8 cellular contexts compared by ENCODE assay signal in genomic region chr5:34008721-34009120, GRCh38. TPM values are rescaled to one million over a fixed set of nuclear protein-coding genes. Genes with fewer than 3 reads are reported as not detected.
DNase-seq lines count a peak whose midpoint lies in the region; ATAC-seq and TF ChIP-seq lines count a peak whose summit lies in the region.

No MANE protein-coding gene starts in this region.

- H3K4me1 ChIP-seq in skeletal muscle tissue (ENCODE audit: control insufficient read depth in 3 of 3, insufficient read depth in 3 of 3, low read length in 3 of 3), result peaks cover 9 to 21% (median 19%) of the 10 kb centered on the region in 3 donors

- H3K4me3 ChIP-seq in fibroblast of villous mesenchyme (ENCODE audit: low read depth, low read length) (peak overlapping the region; percentile 76), skeletal muscle tissue (ENCODE audit: low read length in 3 of 3) (peak overlapping the region; percentile 92 to 98 (median 92))

- ATAC-seq in T-cell (replicated peaks in 1 of 4) (no peak), HG03432 (IDR thresholded peaks at IDR 0.05; ENCODE audit: unreplicated experiment) (no peak), GM18861 (IDR thresholded peaks at IDR 0.05; ENCODE audit: unreplicated experiment) (no peak)

- H3K27me3 Mint-ChIP-seq in T-cell, result peaks cover 0 to 3% of the 10 kb centered on the region in 2 donors

- peak overlapping the region; percentile 96 to 98 for H3K27ac Mint-ChIP-seq in T-cell

- peaks cover 22 to 31% (median 29%) of the 10 kb centered on the region in 3 donors for H3K4me1 Mint-ChIP-seq in T-cell

- peak; percentile 12 for DNase-seq in NCI-H82 (lab: John Stamatoyannopoulos, UW)
- no peak for DNase-seq in NCI-H82 treated with DMSO at 0.1 percent for 48 hours (lab: John Stamatoyannopoulos, UW; ENCODE audit: unreplicated experiment)
- no peak for DNase-seq in T-cell
- DNase-seq in fibroblast of villous mesenchyme (ENCODE audit: low read depth), result no peak
- DNase-seq in RKO (ENCODE audit: low spot score), result no peak

- CTCF ChIA-PET in T-cell (lab: Charles Lee), result interaction anchor here in 1 of 2 donors (1.0 to 1.2 kb wide), 2 partner anchors 11 to 450 kb away, joined by 3 read pairs; no protein-coding TSS in a partner anchor

- H3K36me3 ChIP-seq in skeletal muscle tissue (ENCODE audit: control insufficient read depth in 3 of 3, insufficient read depth in 3 of 3, low read length in 3 of 3), result peaks cover 4 to 8% (median 4%) of the 10 kb centered on the region in 3 donors

- peak overlapping the region; percentile 90 to 95 (median 93) for H3K4me3 Mint-ChIP-seq in T-cell

- H3K9me3 ChIP-seq in skeletal muscle tissue (ENCODE audit: control insufficient read depth in 3 of 3, low read length in 3 of 3), result no peaks in the 10 kb centered on the region

- no peaks in the 10 kb centered on the region for H3K27me3 ChIP-seq in skeletal muscle tissue (ENCODE audit: control insufficient read depth in 3 of 3, insufficient read depth in 3 of 3, low read length in 3 of 3)

- H3K9me3 Mint-ChIP-seq in T-cell, result peaks cover 0 to 2% (median 0%) of the 10 kb centered on the region in 3 donors

- peak overlapping the region; percentile 85 for H3K27ac ChIP-seq in skeletal muscle tissue (ENCODE audit: low read depth, low read length)

- POLR2A ChIA-PET in T-cell (lab: Charles Lee), result interaction anchor here in 1 of 2 donors (0.5 to 0.6 kb wide), 2 partner anchors 13 to 568 kb away, joined by 3 to 4 read pairs; partner anchors contain the start of gene TARS1

- TF ChIP-seq CTCF in fibroblast of villous mesenchyme (IDR thresholded peaks at IDR 0.05; ENCODE audit: insufficient read depth, low read depth, low read length), result no peak

- peaks cover 13% of the 10 kb centered on the region for H3K36me3 Mint-ChIP-seq in T-cell

- H3K9ac ChIP-seq in skeletal muscle tissue (ENCODE audit: low read depth in 1 of 3, low read length in 3 of 3), result peak overlapping the region; percentile 67 to 92 (median 91)

RNA-seq across cellular contexts. Expression of gene AMACR, which starts 0.9 kb away (rescaled TPM):
- total RNA-seq in T-cell (1 to 10 TPM; 2.6 to 6.9 (median 3.9) TPM), fibroblast of villous mesenchyme (9.7 and 17.7 TPM in 2 replicates), skeletal muscle tissue (4.2 TPM)

RNA-seq across cellular contexts. Expression of gene SLC45A2, which starts 24.2 kb away (rescaled TPM):
- total RNA-seq in T-cell, result under 1 TPM in 1 of 5 donors, not detected in 4; 0.20 TPM
- total RNA-seq in fibroblast of villous mesenchyme, result under 0.01 TPM in 1 of 2 replicates, not detected in the other
- total RNA-seq in skeletal muscle tissue, result 0.52 TPM

RNA-seq across cellular contexts. Expression of gene C1QTNF3, which starts 34.3 kb away (rescaled TPM):
- 10 to 100 TPM in 1 of 5 donors, 1 to 10 TPM in 4; 5.4 to 10.6 (median 5.7) TPM for total RNA-seq in T-cell
- total RNA-seq in fibroblast of villous mesenchyme, result 0.86 and 1.9 TPM in 2 replicates
- 90.3 TPM for total RNA-seq in skeletal muscle tissue
